Comparison of ENCODE assay signal across 20 cellular contexts in genomic region chr15:67805008-67805681, GRCh38. TPM values are rescaled to one million over a fixed set of nuclear protein-coding genes. Genes with fewer than 3 reads are reported as not detected.
"Had no signal": no experiment of that assay in that cellular context is flagged by ENCODE, and none has a peak within 500 bp of the region (broad histone marks: within the 10 kb centered on the region; RNA-seq: fewer than 3 reads in every experiment).

No MANE protein-coding gene starts in this region.

- H3K9me3 ChIP-seq: gastrocnemius medialis, mucosa of descending colon, thoracic aorta had no signal

- H3K27ac Mint-ChIP-seq: activated CD4-positive, alpha-beta T cell treated with anti-CD3 and anti-CD28 coated beads, Interleukin-2, amount 10 ng/mL, durations not matched to agents 7 days and 5 days; activated naive CD4-positive, alpha-beta T cell treated with anti-CD3 and anti-CD28 coated beads for 36 hours; activated T-helper 17 cell treated with anti-CD3 and anti-CD28 coated beads, Interleukin-2, amount 50 U/mL, for 72 hours; effector memory CD8-positive, alpha-beta T cell; T-cell had no signal

- H3K4me3 Mint-ChIP-seq: activated CD4-positive, alpha-beta T cell treated with anti-CD3 and anti-CD28 coated beads, Interleukin-2, amount 10 ng/mL, durations not matched to agents 7 days and 5 days; activated naive CD4-positive, alpha-beta T cell treated with anti-CD3 and anti-CD28 coated beads for 36 hours; activated T-helper 17 cell treated with anti-CD3 and anti-CD28 coated beads, Interleukin-2, amount 50 U/mL, for 72 hours; effector memory CD8-positive, alpha-beta T cell; naive thymus-derived CD8-positive, alpha-beta T cell; stimulated activated naive CD8-positive, alpha-beta T cell treated with anti-CD3 and anti-CD28 coated beads, Interleukin-15, amount 100 ng/mL, for 72 hours; T-cell had no signal

- H3K27me3 Mint-ChIP-seq: activated CD4-positive, alpha-beta T cell treated with anti-CD3 and anti-CD28 coated beads, Interleukin-2, amount 10 ng/mL, durations not matched to agents 7 days and 5 days; activated T-helper 17 cell treated with anti-CD3 and anti-CD28 coated beads, Interleukin-2, amount 50 U/mL, for 72 hours; effector memory CD8-positive, alpha-beta T cell; stimulated activated naive CD8-positive, alpha-beta T cell treated with anti-CD3 and anti-CD28 coated beads, Interleukin-15, amount 100 ng/mL, for 72 hours; T-cell had no signal

- H3K27me3 ChIP-seq: gastrocnemius medialis had no signal

- H3K9me3 Mint-ChIP-seq: activated CD4-positive, alpha-beta T cell treated with anti-CD3 and anti-CD28 coated beads, Interleukin-2, amount 10 ng/mL, durations not matched to agents 7 days and 5 days; activated naive CD4-positive, alpha-beta T cell treated with anti-CD3 and anti-CD28 coated beads for 36 hours; activated T-helper 17 cell treated with anti-CD3 and anti-CD28 coated beads, Interleukin-2, amount 50 U/mL, for 72 hours; effector memory CD8-positive, alpha-beta T cell; naive thymus-derived CD8-positive, alpha-beta T cell; stimulated activated naive CD8-positive, alpha-beta T cell treated with anti-CD3 and anti-CD28 coated beads, Interleukin-15, amount 100 ng/mL, for 72 hours; T-cell had no signal

- H3K27ac ChIP-seq: cardiac muscle cell, epithelial cell of prostate, gastrocnemius medialis, thoracic aorta had no signal

- H3K4me3 ChIP-seq: cardiac muscle cell, gastrocnemius medialis, lung, mucosa of descending colon, thoracic aorta had no signal

- H3K4me1 ChIP-seq: gastrocnemius medialis had no signal

- H3K36me3 ChIP-seq: cardiac muscle cell, gastrocnemius medialis had no signal

- DNase-seq: activated CD4-positive, alpha-beta T cell treated with anti-CD3 and anti-CD28 coated beads, Interleukin-2, amount 10 ng/mL, durations not matched to agents 7 days and 5 days; activated naive CD4-positive, alpha-beta T cell treated with anti-CD3 and anti-CD28 coated beads for 36 hours; activated T-cell treated with anti-CD3 and anti-CD28 coated beads for 4 hours; cortex of kidney; effector memory CD8-positive, alpha-beta T cell; gastrocnemius medialis; mucosa of descending colon; occipital lobe; stimulated activated CD4-positive, alpha-beta T cell treated with anti-CD3 and anti-CD28 coated beads, Interleukin-15, amount 100 ng/mL, for 24 hours; stimulated activated CD4-positive, alpha-beta T cell treated with anti-CD3 and anti-CD28 coated beads, Interleukin-4, amount 100 ng/mL, for 24 hours; stimulated activated naive CD8-positive, alpha-beta T cell treated with anti-CD3 and anti-CD28 coated beads, Interleukin-15, amount 100 ng/mL, for 72 hours had no signal

- H3K4me1 Mint-ChIP-seq: activated CD4-positive, alpha-beta T cell treated with anti-CD3 and anti-CD28 coated beads, Interleukin-2, amount 10 ng/mL, durations not matched to agents 7 days and 5 days; activated T-helper 17 cell treated with anti-CD3 and anti-CD28 coated beads, Interleukin-2, amount 50 U/mL, for 72 hours; T-cell had no signal

RNA-seq across cellular contexts. Expression of gene SKOR1, which starts 20.2 kb away (rescaled TPM):
- polyA plus RNA-seq: cardiac muscle cell had no signal

RNA-seq across cellular contexts. Expression of gene RNU6-1, which starts 34.7 kb away (rescaled TPM):
- total RNA-seq: activated CD4-positive, alpha-beta T cell treated with anti-CD3 and anti-CD28 coated beads, Interleukin-2, amount 10 ng/mL, durations not matched to agents 7 days and 5 days; activated CD8-positive, alpha-beta memory T cell treated with anti-CD3 and anti-CD28 coated beads for 36 hours; activated naive CD4-positive, alpha-beta T cell treated with anti-CD3 and anti-CD28 coated beads for 36 hours; activated T-helper 17 cell treated with anti-CD3 and anti-CD28 coated beads, Interleukin-2, amount 50 U/mL, for 72 hours; cardiac muscle cell; gastrocnemius medialis; lung; mucosa of descending colon; naive thymus-derived CD8-positive, alpha-beta T cell; occipital lobe; pulmonary artery endothelial cell; T-cell; thoracic aorta had no signal
- polyA plus RNA-seq: cardiac muscle cell; lung; naive thymus-derived CD8-positive, alpha-beta T cell had no signal
